Comparison of ENCODE assay signal across 19 cellular contexts in genomic region chr19:18252370-18252717, GRCh38. TPM values are rescaled to one million over a fixed set of nuclear protein-coding genes. Genes with fewer than 3 reads are reported as not detected.
"Had no signal": no experiment of that assay in that cellular context is flagged by ENCODE, and none has a peak within 500 bp of the region (broad histone marks: within the 10 kb centered on the region; RNA-seq: fewer than 3 reads in every experiment).

No MANE protein-coding gene starts in this region.

- H3K36me3 Mint-ChIP-seq: activated naive CD8-positive, alpha-beta T cell; brain; T-cell had no signal

- H3K4me3 ChIP-seq: MG63, PC-9 had no signal

- DNase-seq: cerebellar nuclear complex, NCI-H510A, SIG-M5 had no signal

- H3K4me1 Mint-ChIP-seq: activated CD4-positive, alpha-beta T cell treated with anti-CD3 and anti-CD28 coated beads for 36 hours had no signal

- H3K9me3 Mint-ChIP-seq: activated CD4-positive, alpha-beta T cell treated with anti-CD3 and anti-CD28 coated beads, Interleukin-2, amount 10 ng/mL, durations not matched to agents 7 days and 5 days; activated naive CD4-positive, alpha-beta T cell treated with anti-CD3 and anti-CD28 coated beads for 36 hours; activated naive CD8-positive, alpha-beta T cell treated with anti-CD3 and anti-CD28 coated beads, Interleukin-2, amount 50 U/mL, for 24 hours; activated T-cell treated with anti-CD3 and anti-CD28 coated beads, Interleukin-2, amount 50 U/mL, for 4 hours; activated T-helper 1 cell treated with anti-CD3 and anti-CD28 coated beads, Interleukin-12 subunit alpha, Interleukin-12 subunit beta, Interleukin-2, Interleukin-4 antibody, amounts not matched to agents 30 ng/mL and 10 ng/mL and 1 ng/mL, durations not matched to agents 14 hours and 24 hours and 36 hours; T-cell had no signal

- FAIRE-seq: bronchial epithelial cell, RCC 7860 had no signal

- H3K9me3 ChIP-seq: MG63 had no signal

- H3K27me3 ChIP-seq: MG63 had no signal

- H3K4me3 Mint-ChIP-seq: activated CD4-positive, alpha-beta T cell treated with anti-CD3 and anti-CD28 coated beads for 36 hours; activated CD4-positive, alpha-beta T cell treated with anti-CD3 and anti-CD28 coated beads, Interleukin-2, amount 10 ng/mL, durations not matched to agents 7 days and 5 days; activated naive CD4-positive, alpha-beta T cell treated with anti-CD3 and anti-CD28 coated beads for 36 hours; activated naive CD8-positive, alpha-beta T cell; activated naive CD8-positive, alpha-beta T cell treated with anti-CD3 and anti-CD28 coated beads, Interleukin-2, amount 50 U/mL, for 24 hours; activated T-cell treated with anti-CD3 and anti-CD28 coated beads, Interleukin-2, amount 50 U/mL, for 4 hours; activated T-helper 1 cell treated with anti-CD3 and anti-CD28 coated beads, Interleukin-12 subunit alpha, Interleukin-12 subunit beta, Interleukin-2, Interleukin-4 antibody, amounts not matched to agents 30 ng/mL and 10 ng/mL and 1 ng/mL, durations not matched to agents 14 hours and 24 hours and 36 hours; T-cell; T-helper 17 cell; WTC11 had no signal

- H3K27ac ChIP-seq: RWPE1 had no signal

- H2AFZ ChIP-seq: PC-9 had no signal

- H3K27ac Mint-ChIP-seq: activated CD4-positive, alpha-beta T cell treated with anti-CD3 and anti-CD28 coated beads for 36 hours; activated CD4-positive, alpha-beta T cell treated with anti-CD3 and anti-CD28 coated beads, Interleukin-2, amount 10 ng/mL, durations not matched to agents 7 days and 5 days; activated naive CD4-positive, alpha-beta T cell treated with anti-CD3 and anti-CD28 coated beads for 36 hours; activated naive CD8-positive, alpha-beta T cell; activated naive CD8-positive, alpha-beta T cell treated with anti-CD3 and anti-CD28 coated beads, Interleukin-2, amount 50 U/mL, for 24 hours; T-cell; T-helper 17 cell had no signal

- H3K36me3 ChIP-seq: MG63 had no signal

RNA-seq across cellular contexts. Expression of gene IQCN, which starts 21.9 kb away (rescaled TPM):
- total RNA-seq: bronchial epithelial cell had no signal

RNA-seq across cellular contexts. Expression of gene PDE4C, which starts 26.1 kb away (rescaled TPM):
- total RNA-seq: activated CD4-positive, alpha-beta T cell treated with anti-CD3 and anti-CD28 coated beads for 36 hours; activated T-cell treated with anti-CD3 and anti-CD28 coated beads, Interleukin-2, amount 50 U/mL, for 4 hours; activated T-helper 1 cell treated with anti-CD3 and anti-CD28 coated beads, Interleukin-12 subunit alpha, Interleukin-12 subunit beta, Interleukin-2, Interleukin-4 antibody, amounts not matched to agents 30 ng/mL and 10 ng/mL and 1 ng/mL, durations not matched to agents 14 hours and 24 hours and 36 hours; T-cell had no signal
